In genomic region chr12:6849976-6850560, GRCh38 we compare ENCODE assay signal across 6 cellular contexts. TPM values are rescaled to one million over a fixed set of nuclear protein-coding genes. Genes with fewer than 3 reads are reported as not detected.
A peak's percentile ranks its signal among the peaks of the same experiment; 100 is the strongest.
DNase-seq lines count a peak whose midpoint lies in the region; ATAC-seq and TF ChIP-seq lines count a peak whose summit lies in the region.

No MANE protein-coding gene starts in this region.

- H4K12ac ChIP-seq in trophoblast cell (ENCODE audit: low read depth, low read length): no peak overlapping the region

- H3K27me3 ChIP-seq in SK-N-SH (ENCODE audit: insufficient read depth): no peaks in the 10 kb centered on the region
- H3K27me3 ChIP-seq in trophoblast cell (ENCODE audit: insufficient read depth, low read length): no peaks in the 10 kb centered on the region

- WGBS in SK-N-SH (ENCODE audit: low lambda C conversion rate): 58% methylated on average over 9 of the region's 10 CpGs
- no CpG with 5 or more reads among the region's 10 CpGs for WGBS in trophoblast cell (ENCODE audit: extremely low coverage, insufficient coverage, insufficient read length)

- no peaks in the 10 kb centered on the region; the same call in 1 of the 2 replicates for H4K20me1 ChIP-seq in SK-N-SH (ENCODE audit: insufficient read depth)

- H3K4ac ChIP-seq in trophoblast cell (ENCODE audit: low read depth, low read length): peak overlapping the region; percentile 13

- no peaks in the 10 kb centered on the region for H3K9me2 ChIP-seq in SK-N-SH

- POLR2A ChIA-PET in SK-N-SH (lab: Yijun Ruan, JAX): no interaction called here

- H3K27ac ChIP-seq in SK-N-SH (ENCODE audit: low read depth in 2 of 2, low read length in 1 of 2): no peak overlapping the region
- H3K27ac ChIP-seq in trophoblast cell (ENCODE audit: low read depth, low read length): no peak overlapping the region

- peaks cover 5% of the 10 kb centered on the region for H3K79me1 ChIP-seq in trophoblast cell (ENCODE audit: low read length)

- no peak overlapping the region for H4K8ac ChIP-seq in trophoblast cell (ENCODE audit: low read depth, low read length)

- peaks cover 22% of the 10 kb centered on the region for H3F3A ChIP-seq in SK-N-SH (replicated peaks; ENCODE audit: insufficient read depth)

- DNase-seq in SK-N-SH (no peak), astrocyte of the cerebellum (ENCODE audit: low read depth) (no peak), trophoblast cell (no peak), COLO668 (lab: John Stamatoyannopoulos, UW; ENCODE audit: unreplicated experiment) (no peak), activated gamma-delta T cell (lab: John Stamatoyannopoulos, UW) (no peak)

- in situ Hi-C loops in astrocyte of the cerebellum (cut with HindIII; ENCODE audit: low sequenced_read_pairs): no loop called here

- ATAC-seq in SK-N-SH treated with all-trans-retinoic acid at 6 μM for 48 hours: no peak

- no peak overlapping the region for H3K23ac ChIP-seq in trophoblast cell (ENCODE audit: low read length)

- peaks cover 26 to 37% of the 10 kb centered on the region in 2 experiments for H3K36me3 ChIP-seq in SK-N-SH (replicated peaks in 1 of 2; ENCODE audit: control insufficient read depth in 1 of 2, insufficient read depth in 2 of 2, low read length in 1 of 2)
- H3K36me3 ChIP-seq in trophoblast cell (ENCODE audit: control insufficient read depth in 1 of 2, insufficient read depth in 2 of 2, low read length in 2 of 2): peaks cover 26 to 38% of the 10 kb centered on the region in 2 experiments

- no peak overlapping the region for H4K91ac ChIP-seq in trophoblast cell (ENCODE audit: low read depth, low read length)

- no peak for TF ChIP-seq RAD21 in SK-N-SH (IDR thresholded peaks at IDR 0.05; ENCODE audit: low read length)

- peaks cover 61% of the 10 kb centered on the region for H3K79me2 ChIP-seq in SK-N-SH (ENCODE audit: insufficient read depth)
- H3K79me2 ChIP-seq in trophoblast cell (ENCODE audit: control insufficient read depth, insufficient read depth, low read length, poor library complexity): peaks cover 4% of the 10 kb centered on the region

- H3K9ac ChIP-seq in SK-N-SH (peak overlapping the region; percentile 59; the same call in 1 of the 2 replicates), trophoblast cell (ENCODE audit: low read length) (peak overlapping the region; percentile 69)

- no peak overlapping the region for H2BK12ac ChIP-seq in trophoblast cell (ENCODE audit: low read length)

- H3K4me1 ChIP-seq in SK-N-SH (ENCODE audit: control insufficient read depth in 1 of 2, insufficient read depth in 2 of 2, low read depth in 1 of 2, low read length in 1 of 2): peaks cover 7 to 17% of the 10 kb centered on the region in 2 experiments
- peaks cover 14 to 15% of the 10 kb centered on the region in 2 experiments for H3K4me1 ChIP-seq in trophoblast cell (ENCODE audit: control insufficient read depth in 1 of 2, insufficient read depth in 2 of 2, low read length in 2 of 2)

- H3K4me2 ChIP-seq in SK-N-SH (peak overlapping the region; percentile 77), trophoblast cell (ENCODE audit: low read length) (peak overlapping the region; percentile 74)

- CTCF ChIA-PET in SK-N-SH (lab: Yijun Ruan, JAX): interaction anchor here (0.9 to 19.4 kb wide), 6 partner anchors 8 to 287 kb away, joined by 3 to 225 read pairs (median 12); partner anchors contain the start of genes MLF2, P3H3, SPSB2 and TPI1

- no peak overlapping the region for H2AFZ ChIP-seq in SK-N-SH (ENCODE audit: low read depth)
- H2AFZ ChIP-seq in trophoblast cell (ENCODE audit: insufficient read depth, low read length, poor library complexity): no peak overlapping the region

- no peak overlapping the region for H2BK120ac ChIP-seq in trophoblast cell (ENCODE audit: insufficient read depth, low read length, poor library complexity)

- H2BK5ac ChIP-seq in trophoblast cell (ENCODE audit: low read depth, low read length, poor library complexity): no peak overlapping the region

- no peak for TF ChIP-seq EP300 in SK-N-SH (IDR thresholded peaks at IDR 0.05; ENCODE audit: borderline replicate concordance in 1 of 2, low read depth in 1 of 2, low read length in 1 of 2)

- no peaks in the 10 kb centered on the region for H3K9me3 ChIP-seq in SK-N-SH
- H3K9me3 ChIP-seq in trophoblast cell (ENCODE audit: insufficient read depth, low read depth, low read length): no peaks in the 10 kb centered on the region

- no peak overlapping the region for H2AK5ac ChIP-seq in trophoblast cell (ENCODE audit: low read length)

- H3K4me3 ChIP-seq in SK-N-SH (ENCODE audit: low read depth in 2 of 2, low read length in 1 of 2) (peak overlapping the region; percentile 70 to 76; a peak in 3 of 4 replicates), astrocyte of the cerebellum (ENCODE audit: low read depth, low read length) (peak overlapping the region; percentile 79), trophoblast cell (ENCODE audit: low read depth, low read length) (peak overlapping the region; percentile 75)

- TF ChIP-seq CTCF in SK-N-SH (IDR thresholded peaks at IDR 0.05) (no peak), astrocyte of the cerebellum (IDR thresholded peaks at IDR 0.05; ENCODE audit: low read depth, low read length, missing control alignments) (no peak)

- no peak overlapping the region for H3K14ac ChIP-seq in trophoblast cell (ENCODE audit: low read length)

- no peak overlapping the region for H3K18ac ChIP-seq in trophoblast cell (ENCODE audit: low read length)

TF ChIP-seq in SK-N-SH, 30 proteins besides CTCF, POLR2A, EP300 and RAD21 (continues in another document):
- TF ChIP-seq RXRA (IDR thresholded peaks at IDR 0.05; ENCODE audit: borderline replicate concordance, low read depth) (no peak), MAX (IDR thresholded peaks at IDR 0.05; ENCODE audit: low read depth) (no peak), FOSL2 (IDR thresholded peaks at IDR 0.05; ENCODE audit: borderline replicate concordance, low read depth) (no peak), USF2 (IDR thresholded peaks at IDR 0.05; ENCODE audit: borderline replicate concordance, low read depth, low read length) (no peak)

TF ChIP-seq in SK-N-SH treated with all-trans-retinoic acid at 6 μM for 48 hours, 23 proteins besides CTCF, POLR2A, EP300 and RAD21:
- TF ChIP-seq TSHZ2 (CRISPR knock-in tag; IDR thresholded peaks at IDR 0.05): no peak
- TF ChIP-seq TCF4 (CRISPR knock-in tag; IDR thresholded peaks at IDR 0.05; ENCODE audit: borderline replicate concordance): no peak

RNA-seq across cellular contexts. Expression of gene CDCA3, which starts 1.0 kb away (rescaled TPM):
- 33.0 and 34.0 TPM in 2 replicates for polyA plus RNA-seq in SK-N-SH (2012; rRNA removed)
- polyA plus RNA-seq in SK-N-SH (2012; cell fraction: cytosol; rRNA removed): 18.8 and 25.0 TPM in 2 replicates
- 49.3 and 55.0 TPM in 2 replicates for polyA plus RNA-seq in SK-N-SH (2012; cell fraction: nucleus; rRNA removed)
- polyA plus RNA-seq in trophoblast cell (2013): 68.6 and 69.9 TPM in 2 replicates

RNA-seq across cellular contexts. Expression of gene USP5, which starts 1.9 kb away (rescaled TPM):
- polyA plus RNA-seq in SK-N-SH (2012; rRNA removed): 97.2 and 100 TPM in 2 replicates
- 46.4 and 64.2 TPM in 2 replicates for polyA plus RNA-seq in SK-N-SH (2012; cell fraction: cytosol; rRNA removed)
- polyA plus RNA-seq in SK-N-SH (2012; cell fraction: nucleus; rRNA removed): 203 and 208 TPM in 2 replicates
- polyA plus RNA-seq in trophoblast cell (2013): 96.6 and 101 TPM in 2 replicates

RNA-seq across cellular contexts. Expression of gene GNB3, which starts 9.3 kb away (rescaled TPM):
- 12.9 and 13.8 TPM in 2 replicates for polyA plus RNA-seq in SK-N-SH (2012; rRNA removed)
- polyA plus RNA-seq in SK-N-SH (2012; cell fraction: cytosol; rRNA removed): 1.6 and 3.0 TPM in 2 replicates
- 93.1 and 96.5 TPM in 2 replicates for polyA plus RNA-seq in SK-N-SH (2012; cell fraction: nucleus; rRNA removed)
- 2.1 and 2.5 TPM in 2 replicates for polyA plus RNA-seq in trophoblast cell (2013)

RNA-seq across cellular contexts. Expression of gene TPI1, which starts 17.3 kb away (rescaled TPM):
- 1,175 and 1,316 TPM in 2 replicates for polyA plus RNA-seq in SK-N-SH (2012; rRNA removed)
- 1,053 and 1,239 TPM in 2 replicates for polyA plus RNA-seq in SK-N-SH (2012; cell fraction: cytosol; rRNA removed)
- polyA plus RNA-seq in SK-N-SH (2012; cell fraction: nucleus; rRNA removed): 674 and 733 TPM in 2 replicates
- polyA plus RNA-seq in trophoblast cell (2013): 787 and 806 TPM in 2 replicates

RNA-seq across cellular contexts. Expression of gene P3H3, which starts 21.9 kb away (rescaled TPM):
- polyA plus RNA-seq in SK-N-SH (2012; rRNA removed): 49.5 and 74.6 TPM in 2 replicates
- polyA plus RNA-seq in SK-N-SH (2012; cell fraction: cytosol; rRNA removed): 27.5 and 38.8 TPM in 2 replicates
- 144 and 192 TPM in 2 replicates for polyA plus RNA-seq in SK-N-SH (2012; cell fraction: nucleus; rRNA removed)
- 17.1 and 17.9 TPM in 2 replicates for polyA plus RNA-seq in trophoblast cell (2013)
